Comparison of ENCODE assay signal across 13 cellular contexts in genomic region chr20:57329608-57330221, GRCh38. TPM values are rescaled to one million over a fixed set of nuclear protein-coding genes. Genes with fewer than 3 reads are reported as not detected.
A peak's percentile ranks its signal among the peaks of the same experiment; 100 is the strongest.
DNase-seq lines count a peak whose midpoint lies in the region; ATAC-seq and TF ChIP-seq lines count a peak whose summit lies in the region.
"Had no signal": no experiment of that assay in that cellular context is flagged by ENCODE, and none has a peak within 500 bp of the region (broad histone marks: within the 10 kb centered on the region; RNA-seq: fewer than 3 reads in every experiment).

Gene SPO11, plus strand, starts transcription at chr20:57329803. Its CDS starts 65 bp downstream, at chr20:57329868.

- no peaks in the 10 kb centered on the region for H4K20me1 ChIP-seq in Karpas-422 (ENCODE audit: insufficient read depth, low read depth, low read length)
- H4K20me1 ChIP-seq in neural progenitor cell (ENCODE audit: low read depth) = no peaks in the 10 kb centered on the region

- H3K36me3 Mint-ChIP-seq in endothelial cell (ENCODE audit: low read depth, unreplicated experiment) (no peaks in the 10 kb centered on the region), neural progenitor cell (no peaks in the 10 kb centered on the region)

- H3K27ac ChIP-seq in Karpas-422 (ENCODE audit: low read length) (peak within 1 kb of the TSS; percentile 97), neural progenitor cell (no peak within 1 kb of the TSS)
- H3K27ac ChIP-seq: left lung, parathyroid adenoma, thoracic aorta had no signal

- H3K27ac Mint-ChIP-seq in endothelial cell (ENCODE audit: unreplicated experiment) (no peak within 1 kb of the TSS), neural progenitor cell (peak within 1 kb of the TSS; percentile 54)

- POLR2A ChIA-PET in GM10248 (lab: Yijun Ruan, JAX) = no interaction called here

- H3K9me3 ChIP-seq in Karpas-422 (ENCODE audit: low read length) (no peaks in the 10 kb centered on the region), neural progenitor cell (ENCODE audit: low read depth) (no peaks in the 10 kb centered on the region)
- H3K9me3 ChIP-seq: left lung, thoracic aorta had no signal

- peaks cover 11% of the 10 kb centered on the region for H3F3A ChIP-seq in neural progenitor cell (ENCODE audit: low read depth)

- peaks cover 2% of the 10 kb centered on the region for H3K27me3 Mint-ChIP-seq in endothelial cell (ENCODE audit: unreplicated experiment)
- H3K27me3 Mint-ChIP-seq in neural progenitor cell (ENCODE audit: insufficient read depth, low read depth) = peaks cover 3% of the 10 kb centered on the region

- H3K79me2 ChIP-seq in Karpas-422 (ENCODE audit: low read length) (no peaks in the 10 kb centered on the region), neural progenitor cell (ENCODE audit: low read depth) (no peaks in the 10 kb centered on the region)
- H3K79me2 ChIP-seq: parathyroid adenoma had no signal

- H3K27me3 ChIP-seq in Karpas-422 (ENCODE audit: low read length) = no peaks in the 10 kb centered on the region
- peaks cover 4% of the 10 kb centered on the region for H3K27me3 ChIP-seq in neural progenitor cell

- CTCF ChIA-PET in GM10248 (lab: Yijun Ruan, JAX) = interaction anchor here (1.1 to 4.9 kb wide), 4 partner anchors 10 to 240 kb away, joined by 3 to 36 read pairs (median 4); no protein-coding TSS in a partner anchor

- H2AFZ ChIP-seq in Karpas-422 (ENCODE audit: low read length) (peak within 1 kb of the TSS; percentile 59; the same call in 1 of the 2 replicates), neural progenitor cell (replicated peaks) (no peak within 1 kb of the TSS)
- H2AFZ ChIP-seq: parathyroid adenoma had no signal

- H3K4me3 Mint-ChIP-seq in endothelial cell (ENCODE audit: unreplicated experiment) (no peak within 1 kb of the TSS), neural progenitor cell (no peak within 1 kb of the TSS)

- H3K9ac ChIP-seq in Karpas-422 (ENCODE audit: low read length) (no peak within 1 kb of the TSS), neural progenitor cell (no peak within 1 kb of the TSS)
- H3K9ac ChIP-seq: parathyroid adenoma had no signal

- H3K9me2 ChIP-seq in Karpas-422 (replicated peaks; ENCODE audit: insufficient read depth, low read length) = no peaks in the 10 kb centered on the region

- H3K9me3 Mint-ChIP-seq in endothelial cell (ENCODE audit: unreplicated experiment) (no peaks in the 10 kb centered on the region), neural progenitor cell (no peaks in the 10 kb centered on the region)

- H3K4me3 ChIP-seq in Karpas-422 (ENCODE audit: low read length) (no peak within 1 kb of the TSS), neural progenitor cell (no peak within 1 kb of the TSS)
- H3K4me3 ChIP-seq: left lung, thoracic aorta had no signal

- no peak for DNase-seq in GM10248 (ENCODE audit: extremely low spot score)
- DNase-seq in Karpas-422 = peak; percentile 92
- peak; percentile 28 for DNase-seq in endothelial cell (ENCODE audit: low spot score)
- DNase-seq in neural progenitor cell (ENCODE audit: low spot score) = peak; percentile 77
- no peak for DNase-seq in GM03348 (ENCODE audit: low spot score)
- DNase-seq: foreskin fibroblast, left lung, NCI-H187 treated with DMSO at 0.1 percent for 48 hours had no signal

- H3K4me1 ChIP-seq in Karpas-422 (ENCODE audit: low read length) (peaks cover 77% of the 10 kb centered on the region), neural progenitor cell (peaks cover 9% of the 10 kb centered on the region)
- H3K4me1 ChIP-seq: left lung, parathyroid adenoma had no signal

- H3K4me2 ChIP-seq in Karpas-422 (ENCODE audit: low read depth, low read length, poor library complexity, severe bottlenecking) (peak within 1 kb of the TSS; percentile 31), neural progenitor cell (no peak within 1 kb of the TSS)

- H3K36me3 ChIP-seq in Karpas-422 (ENCODE audit: insufficient read depth, low read length) = no peaks in the 10 kb centered on the region
- no peaks in the 10 kb centered on the region for H3K36me3 ChIP-seq in neural progenitor cell
- H3K36me3 ChIP-seq: left lung, thoracic aorta had no signal

- H3K4me1 Mint-ChIP-seq in endothelial cell (ENCODE audit: unreplicated experiment) (no peaks in the 10 kb centered on the region), neural progenitor cell (peaks cover 41% of the 10 kb centered on the region)

- TF ChIP-seq CTCF in GM10248 (IDR thresholded peaks at IDR 0.05; ENCODE audit: control extremely low read depth, extremely low read depth, low read depth, missing control alignments) (peak; percentile 16), endothelial cell (IDR thresholded peaks at IDR 0.05; ENCODE audit: unreplicated experiment) (peak; percentile 48), neural progenitor cell (IDR thresholded peaks at IDR 0.05) (peak; percentile 77)

- ATAC-seq in HG02840 (IDR thresholded peaks at IDR 0.05; ENCODE audit: low FRiP score, unreplicated experiment) = no peak
- ATAC-seq in GM18907 (IDR thresholded peaks at IDR 0.05; ENCODE audit: unreplicated experiment) = no peak
- ATAC-seq: left lung had no signal

RNA-seq across cellular contexts. Expression of gene SPO11, which starts in this region (rescaled TPM):
- total RNA-seq in Karpas-422 (2014; rRNA removed; shearing (Covaris generic); ENCODE audit: low replicate concordance) = not detected in 2 replicates
- total RNA-seq in endothelial cell (ENCODE audit: unreplicated experiment) (not detected), neural progenitor cell (ENCODE audit: low replicate concordance) (not detected in 2 replicates)
- total RNA-seq: HT1080, left lung, thoracic aorta had no signal

Comparison
In these comparisons a context has a peak if more than half of its experiments do, and no peak if none do; other contexts are left out.
1. Peak in DNase-seq, H3K27ac ChIP-seq and H3K4me2 ChIP-seq in Karpas-422; RNA of the gene not detected or under 1 TPM.
2. Peak in DNase-seq in endothelial cell; RNA of the gene not detected or under 1 TPM.
3. Peak in DNase-seq in neural progenitor cell; RNA of the gene not detected or under 1 TPM.
4. CTCF ChIP-seq: peak in every context shown above with its lines; median percentile 77 in neural progenitor cell; 48 in endothelial cell; 16 in GM10248.